Comparison of ENCODE assay signal across 17 cellular contexts in the genomic region with DNA sequence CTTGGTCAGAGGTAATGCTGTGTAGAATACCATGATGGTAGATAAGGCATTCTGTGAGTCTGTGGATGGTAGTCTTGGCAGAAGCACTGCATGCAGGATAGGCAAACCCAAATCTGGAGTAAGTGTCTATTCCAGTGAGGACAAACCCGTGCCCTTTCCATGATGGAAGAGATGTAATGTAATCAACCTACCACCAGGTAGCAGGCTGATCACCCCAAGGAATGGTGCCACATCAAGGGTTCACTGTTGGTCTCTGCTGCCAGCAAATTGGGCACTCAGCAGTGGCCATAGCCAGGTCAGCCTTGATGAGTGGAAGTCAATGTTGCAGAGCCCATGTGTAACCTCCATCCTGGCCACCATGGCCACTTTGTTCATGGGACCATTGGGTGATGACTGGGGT.
"Had no signal": no experiment of that assay in that cellular context is flagged by ENCODE, and none has a peak within 500 bp of the region (broad histone marks: within the 10 kb centered on the region; RNA-seq: fewer than 3 reads in every experiment).

No MANE protein-coding gene starts in this region.

- H3K36me3 Mint-ChIP-seq: natural killer cell treated with Interleukin-12 subunit alpha and Interleukin-12 subunit beta and Interleukin-15 and Interleukin-18, amount 100 ng/mL, for 72 hours had no signal

- H3K9me3 Mint-ChIP-seq: activated T-helper 2 cell treated with anti-CD3 and anti-CD28 coated beads, Interferon-gamma antibody, Interleukin-2, Interleukin-4, amounts not matched to agents 10 μg/mL and 5 μg/mL and 100 μg/mL, durations not matched to agents 14 hours and 24 hours and 36 hours; central memory CD8-positive, alpha-beta T cell had no signal

- DNase-seq: activated naive CD4-positive, alpha-beta T cell treated with anti-CD3 and anti-CD28 coated beads, Interleukin-2, amount 50 U/mL, for 16 hours; adrenal gland; dorsolateral prefrontal cortex; esophagus squamous epithelium; foreskin melanocyte; heart left ventricle; left lung; occipital lobe; stimulated activated CD4-positive, alpha-beta T cell treated with anti-CD3 and anti-CD28 coated beads, Interleukin-12 subunit alpha, Interleukin-12 subunit beta, amount 100 ng/mL, for 4 hours; stimulated activated naive CD4-positive, alpha-beta T cell treated with Interleukin-2 at 50 U/mL for 16 hours; T-helper 2 cell; upper lobe of left lung had no signal

- H3K4me1 ChIP-seq: adrenal gland, esophagus squamous epithelium, left lung, suprapubic skin, upper lobe of left lung had no signal

- H3K36me3 ChIP-seq: adrenal gland, esophagus squamous epithelium, heart left ventricle, left lung, suprapubic skin, upper lobe of left lung had no signal

- H3K27me3 ChIP-seq: adrenal gland, esophagus squamous epithelium, heart left ventricle, left lung, suprapubic skin, upper lobe of left lung had no signal

- H3K27ac Mint-ChIP-seq: activated T-helper 2 cell treated with anti-CD3 and anti-CD28 coated beads, Interferon-gamma antibody, Interleukin-2, Interleukin-4, amounts not matched to agents 10 μg/mL and 5 μg/mL and 100 μg/mL, durations not matched to agents 14 hours and 24 hours and 36 hours; natural killer cell treated with Interleukin-12 subunit alpha and Interleukin-12 subunit beta and Interleukin-15 and Interleukin-18, amount 100 ng/mL, for 72 hours had no signal

- H3K4me3 ChIP-seq: adrenal gland, dorsolateral prefrontal cortex, esophagus squamous epithelium, heart left ventricle, left lung, suprapubic skin, upper lobe of left lung had no signal

- H3K27ac ChIP-seq: adrenal gland, dorsolateral prefrontal cortex, esophagus squamous epithelium, heart left ventricle, left lung, suprapubic skin, upper lobe of left lung had no signal

- ATAC-seq: activated CD4-positive, CD25-positive, alpha-beta regulatory T cell treated with anti-CD3 and anti-CD28 coated beads, Interleukin-2, amount 50 U/mL, for 24 hours; heart left ventricle; left lung; natural killer cell treated with Interleukin-12 subunit alpha and Interleukin-12 subunit beta and Interleukin-15 and Interleukin-18, amount 100 ng/mL, for 72 hours had no signal

- H3K4me1 Mint-ChIP-seq: central memory CD8-positive, alpha-beta T cell had no signal

- H3K9me3 ChIP-seq: adrenal gland, esophagus squamous epithelium, heart left ventricle, left lung, upper lobe of left lung had no signal

- H3K4me3 Mint-ChIP-seq: central memory CD8-positive, alpha-beta T cell; natural killer cell treated with Interleukin-12 subunit alpha and Interleukin-12 subunit beta and Interleukin-15 and Interleukin-18, amount 100 ng/mL, for 72 hours had no signal
